In the genomic region with DNA sequence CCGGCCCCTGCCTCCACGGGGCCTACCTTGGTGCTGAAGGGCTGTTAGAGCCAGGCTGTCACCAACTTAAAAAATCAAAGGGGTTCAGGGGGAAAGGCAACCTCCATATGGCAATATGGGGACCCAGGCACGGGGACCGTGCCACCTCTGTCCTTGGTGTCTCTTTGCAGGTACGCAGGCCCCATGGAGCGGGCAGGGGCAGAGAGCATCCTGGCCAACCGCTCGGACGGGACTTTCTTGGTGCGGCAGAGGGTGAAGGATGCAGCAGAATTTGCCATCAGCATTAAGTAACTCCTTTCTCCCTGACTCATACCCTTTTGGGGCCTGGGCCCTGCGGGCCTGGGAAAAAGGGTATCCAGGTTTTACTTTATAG, we compare ENCODE assay signal across 23 cellular contexts. TPM values are rescaled to one million over a fixed set of nuclear protein-coding genes. Genes with fewer than 3 reads are reported as not detected.
"Had no signal": no experiment of that assay in that cellular context is flagged by ENCODE, and none has a peak within 500 bp of the region (broad histone marks: within the 10 kb centered on the region; RNA-seq: fewer than 3 reads in every experiment).

No MANE protein-coding gene starts in this region.

- H3K27me3 ChIP-seq: Peyer's patch, SJCRH30 had no signal

- H3K36me3 ChIP-seq: Peyer's patch, SJCRH30 had no signal

- H3K27ac ChIP-seq: HL-60, KMS-11, Peyer's patch, SJCRH30 had no signal

- ATAC-seq: K562, Right ventricle myocardium inferior, SK-N-SH treated with all-trans-retinoic acid at 6 μM for 48 hours had no signal

- H3K27ac Mint-ChIP-seq: IgD-negative memory B cell had no signal

- H3K27me3 Mint-ChIP-seq: IgD-negative memory B cell had no signal

- H3K36me3 Mint-ChIP-seq: IgD-negative memory B cell had no signal

- DNase-seq: Kasumi-1, NCI-H1092 treated with DMSO at 0.1 percent for 48 hours, NCI-H1436, NCI-H187, NCI-H2029, NCI-H2081 treated with DMSO at 0.1 percent for 48 hours, NCI-H2171, NCI-H226, NCI-H446, NCI-H510A, NCI-H524 treated with DMSO at 0.1 percent for 48 hours, NCI-H69, NCI-H774, Peyer's patch, SHP77 treated with DMSO at 0.1 percent for 48 hours, SJCRH30 had no signal

- H3K4me3 Mint-ChIP-seq: IgD-negative memory B cell had no signal

- H3K4me1 ChIP-seq: Peyer's patch, SJCRH30 had no signal

- H3K9me3 ChIP-seq: Peyer's patch, SJCRH30 had no signal

- H3K9me3 Mint-ChIP-seq: IgD-negative memory B cell had no signal

- H3K4me1 Mint-ChIP-seq: IgD-negative memory B cell had no signal

- H3K4me3 ChIP-seq: K562, Peyer's patch, SJCRH30 had no signal

RNA-seq across cellular contexts. Expression of gene ADGRE1, which starts 39.6 kb away (rescaled TPM):
- total RNA-seq: PC-3, SJCRH30 had no signal
